Comparison of ENCODE assay signal across 1 cellular context in genomic region chr6:36098920-36099647, GRCh38.
A peak's percentile ranks its signal among the peaks of the same experiment; 100 is the strongest.
TF ChIP-seq lines count a peak whose summit lies in the region.

No MANE protein-coding gene starts in this region.

TF ChIP-seq in K562, 482 proteins besides CTCF, POLR2A, EP300 and RAD21 (continued from another document and continues in another):
- TF ChIP-seq, protein P1, sequence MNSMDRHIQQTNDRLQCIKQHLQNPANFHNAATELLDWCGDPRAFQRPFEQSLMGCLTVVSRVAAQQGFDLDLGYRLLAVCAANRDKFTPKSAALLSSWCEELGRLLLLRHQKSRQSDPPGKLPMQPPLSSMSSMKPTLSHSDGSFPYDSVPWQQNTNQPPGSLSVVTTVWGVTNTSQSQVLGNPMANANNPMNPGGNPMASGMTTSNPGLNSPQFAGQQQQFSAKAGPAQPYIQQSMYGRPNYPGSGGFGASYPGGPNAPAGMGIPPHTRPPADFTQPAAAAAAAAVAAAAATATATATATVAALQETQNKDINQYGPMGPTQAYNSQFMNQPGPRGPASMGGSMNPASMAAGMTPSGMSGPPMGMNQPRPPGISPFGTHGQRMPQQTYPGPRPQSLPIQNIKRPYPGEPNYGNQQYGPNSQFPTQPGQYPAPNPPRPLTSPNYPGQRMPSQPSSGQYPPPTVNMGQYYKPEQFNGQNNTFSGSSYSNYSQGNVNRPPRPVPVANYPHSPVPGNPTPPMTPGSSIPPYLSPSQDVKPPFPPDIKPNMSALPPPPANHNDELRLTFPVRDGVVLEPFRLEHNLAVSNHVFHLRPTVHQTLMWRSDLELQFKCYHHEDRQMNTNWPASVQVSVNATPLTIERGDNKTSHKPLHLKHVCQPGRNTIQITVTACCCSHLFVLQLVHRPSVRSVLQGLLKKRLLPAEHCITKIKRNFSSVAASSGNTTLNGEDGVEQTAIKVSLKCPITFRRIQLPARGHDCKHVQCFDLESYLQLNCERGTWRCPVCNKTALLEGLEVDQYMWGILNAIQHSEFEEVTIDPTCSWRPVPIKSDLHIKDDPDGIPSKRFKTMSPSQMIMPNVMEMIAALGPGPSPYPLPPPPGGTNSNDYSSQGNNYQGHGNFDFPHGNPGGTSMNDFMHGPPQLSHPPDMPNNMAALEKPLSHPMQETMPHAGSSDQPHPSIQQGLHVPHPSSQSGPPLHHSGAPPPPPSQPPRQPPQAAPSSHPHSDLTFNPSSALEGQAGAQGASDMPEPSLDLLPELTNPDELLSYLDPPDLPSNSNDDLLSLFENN (IDR thresholded peaks at IDR 0.05; ENCODE audit: low read depth in 2 of 2, low read length in 2 of 2) = no peak
- TF ChIP-seq JUN (IDR thresholded peaks at IDR 0.05; ENCODE audit: borderline replicate concordance, low read depth, low read length) (0 out of 2 replicates have a peak, but pooled peaks have one; percentile 22), JUN (CRISPR knock-in tag; IDR thresholded peaks at IDR 0.05; ENCODE audit: borderline replicate concordance) (no peak), BMI1 (IDR thresholded peaks at IDR 0.05; ENCODE audit: low read length) (no peak), MXI1 (IDR thresholded peaks at IDR 0.05; ENCODE audit: low read depth, low read length) (no peak), NR2C2 (CRISPR knock-in tag; IDR thresholded peaks at IDR 0.05) (no peak), NR2C2 (tag; IDR thresholded peaks at IDR 0.05) (no peak; the same call in 1 of the 2 replicates), NEUROD1 (IDR thresholded peaks at IDR 0.05; ENCODE audit: borderline replicate concordance, low read depth, low read length, partially characterized antibody) (no peak), KDM2B (CRISPR knock-in tag; IDR thresholded peaks at IDR 0.05) (no peak), HDAC3 (IDR thresholded peaks at IDR 0.05; ENCODE audit: borderline replicate concordance, partially characterized antibody) (peak; percentile 55), FOXK1 (CRISPR knock-in tag; IDR thresholded peaks at IDR 0.05; ENCODE audit: borderline replicate concordance) (no peak), ADNP (tag; IDR thresholded peaks at IDR 0.05) (no peak), FOXO4 (CRISPR knock-in tag; IDR thresholded peaks at IDR 0.05) (no peak), KAT7 (CRISPR knock-in tag; IDR thresholded peaks at IDR 0.05; ENCODE audit: borderline replicate concordance) (no peak), ZNF140 (CRISPR knock-in tag; IDR thresholded peaks at IDR 0.05) (no peak), ZBED1 (IDR thresholded peaks at IDR 0.05) (no peak), MGA (IDR thresholded peaks at IDR 0.05) (peak; percentile 95), ATF7 (IDR thresholded peaks at IDR 0.05) (0 out of 2 replicates have a peak, but pooled peaks have one; percentile 7), ZNF232 (CRISPR knock-in tag; IDR thresholded peaks at IDR 0.05) (no peak), E2F1 (CRISPR knock-in tag; IDR thresholded peaks at IDR 0.05) (no peak), SMARCE1 (IDR thresholded peaks at IDR 0.05) (0 out of 2 replicates have a peak, but pooled peaks have one; percentile 18), POLR2AphosphoS5 (IDR thresholded peaks at IDR 0.05; ENCODE audit: control insufficient read depth, insufficient read depth, low read depth, low read length) (peak; percentile 41; the same call in 1 of the 2 replicates), STAT5A (IDR thresholded peaks at IDR 0.05; ENCODE audit: borderline replicate concordance, low read length) (0 out of 2 replicates have a peak, but pooled peaks have one; percentile 26), POLR2B (IDR thresholded peaks at IDR 0.05; ENCODE audit: low read depth, partially characterized antibody) (no peak), TBP (optimal IDR thresholded peaks at IDR 0.05; ENCODE audit: low read depth, low read length) (peak; percentile 15), ZNF23 (CRISPR knock-in tag; IDR thresholded peaks at IDR 0.05) (no peak), PTRF (tag; IDR thresholded peaks at IDR 0.05) (no peak), FOS (IDR thresholded peaks at IDR 0.05; ENCODE audit: extremely low read depth, insufficient read length) (no peak), TAL1 (IDR thresholded peaks at IDR 0.05) (peak; percentile 63), ARHGAP35 (IDR thresholded peaks at IDR 0.05; ENCODE audit: partially characterized antibody) (no peak), ZFPM2 (CRISPR knock-in tag; IDR thresholded peaks at IDR 0.05) (no peak), CREBBP (IDR thresholded peaks at IDR 0.05; ENCODE audit: low read depth, low read length) (no peak), CXXC5 (CRISPR knock-in tag; IDR thresholded peaks at IDR 0.05) (peak; percentile 23), HNRNPK (IDR thresholded peaks at IDR 0.05; ENCODE audit: low read depth, low read length, poor library complexity, severe bottlenecking) (no peak), POLR3A (IDR thresholded peaks at IDR 0.05; ENCODE audit: borderline replicate concordance, extremely low read depth, insufficient read depth, insufficient read length) (no peak), SMAD3 (CRISPR knock-in tag; conservative IDR thresholded peaks at IDR 0.05) (no peak), ARID1B (IDR thresholded peaks at IDR 0.05) (peak; percentile 66)
- TF ChIP-seq, protein P2, sequence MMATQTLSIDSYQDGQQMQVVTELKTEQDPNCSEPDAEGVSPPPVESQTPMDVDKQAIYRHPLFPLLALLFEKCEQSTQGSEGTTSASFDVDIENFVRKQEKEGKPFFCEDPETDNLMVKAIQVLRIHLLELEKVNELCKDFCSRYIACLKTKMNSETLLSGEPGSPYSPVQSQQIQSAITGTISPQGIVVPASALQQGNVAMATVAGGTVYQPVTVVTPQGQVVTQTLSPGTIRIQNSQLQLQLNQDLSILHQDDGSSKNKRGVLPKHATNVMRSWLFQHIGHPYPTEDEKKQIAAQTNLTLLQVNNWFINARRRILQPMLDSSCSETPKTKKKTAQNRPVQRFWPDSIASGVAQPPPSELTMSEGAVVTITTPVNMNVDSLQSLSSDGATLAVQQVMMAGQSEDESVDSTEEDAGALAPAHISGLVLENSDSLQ (IDR thresholded peaks at IDR 0.05) = peak; percentile 30; the same call in 1 of the 2 replicates
- TF ChIP-seq, protein P3, sequence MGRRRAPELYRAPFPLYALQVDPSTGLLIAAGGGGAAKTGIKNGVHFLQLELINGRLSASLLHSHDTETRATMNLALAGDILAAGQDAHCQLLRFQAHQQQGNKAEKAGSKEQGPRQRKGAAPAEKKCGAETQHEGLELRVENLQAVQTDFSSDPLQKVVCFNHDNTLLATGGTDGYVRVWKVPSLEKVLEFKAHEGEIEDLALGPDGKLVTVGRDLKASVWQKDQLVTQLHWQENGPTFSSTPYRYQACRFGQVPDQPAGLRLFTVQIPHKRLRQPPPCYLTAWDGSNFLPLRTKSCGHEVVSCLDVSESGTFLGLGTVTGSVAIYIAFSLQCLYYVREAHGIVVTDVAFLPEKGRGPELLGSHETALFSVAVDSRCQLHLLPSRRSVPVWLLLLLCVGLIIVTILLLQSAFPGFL (CRISPR knock-in tag; IDR thresholded peaks at IDR 0.05) = no peak
- TF ChIP-seq, protein P4, sequence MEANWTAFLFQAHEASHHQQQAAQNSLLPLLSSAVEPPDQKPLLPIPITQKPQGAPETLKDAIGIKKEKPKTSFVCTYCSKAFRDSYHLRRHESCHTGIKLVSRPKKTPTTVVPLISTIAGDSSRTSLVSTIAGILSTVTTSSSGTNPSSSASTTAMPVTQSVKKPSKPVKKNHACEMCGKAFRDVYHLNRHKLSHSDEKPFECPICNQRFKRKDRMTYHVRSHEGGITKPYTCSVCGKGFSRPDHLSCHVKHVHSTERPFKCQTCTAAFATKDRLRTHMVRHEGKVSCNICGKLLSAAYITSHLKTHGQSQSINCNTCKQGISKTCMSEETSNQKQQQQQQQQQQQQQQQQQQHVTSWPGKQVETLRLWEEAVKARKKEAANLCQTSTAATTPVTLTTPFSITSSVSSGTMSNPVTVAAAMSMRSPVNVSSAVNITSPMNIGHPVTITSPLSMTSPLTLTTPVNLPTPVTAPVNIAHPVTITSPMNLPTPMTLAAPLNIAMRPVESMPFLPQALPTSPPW (CRISPR knock-in tag; IDR thresholded peaks at IDR 0.05) = peak; percentile 6; the same call in 1 of the 2 replicates
- TF ChIP-seq, protein P5, sequence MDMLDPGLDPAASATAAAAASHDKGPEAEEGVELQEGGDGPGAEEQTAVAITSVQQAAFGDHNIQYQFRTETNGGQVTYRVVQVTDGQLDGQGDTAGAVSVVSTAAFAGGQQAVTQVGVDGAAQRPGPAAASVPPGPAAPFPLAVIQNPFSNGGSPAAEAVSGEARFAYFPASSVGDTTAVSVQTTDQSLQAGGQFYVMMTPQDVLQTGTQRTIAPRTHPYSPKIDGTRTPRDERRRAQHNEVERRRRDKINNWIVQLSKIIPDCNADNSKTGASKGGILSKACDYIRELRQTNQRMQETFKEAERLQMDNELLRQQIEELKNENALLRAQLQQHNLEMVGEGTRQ (CRISPR knock-in tag; IDR thresholded peaks at IDR 0.05) = peak; percentile 21; the same call in 1 of the 2 replicates
